Comparison of ENCODE assay signal across 8 cellular contexts in genomic region chr5:90410178-90410762, GRCh38. TPM values are rescaled to one million over a fixed set of nuclear protein-coding genes. Genes with fewer than 3 reads are reported as not detected.
DNase-seq lines count a peak whose midpoint lies in the region; ATAC-seq, FAIRE-seq and TF ChIP-seq lines count a peak whose summit lies in the region.

No MANE protein-coding gene starts in this region.

- POLR2A ChIA-PET in HCT116 (lab: Charles Lee), result interaction anchor here (0.6 to 2.9 kb wide), 16 partner anchors 11 to 481 kb away, joined by 3 to 29 read pairs (median 4); partner anchors contain the start of genes ADGRV1, LYSMD3, MBLAC2 and POLR3G
- POLR2A ChIA-PET in GM12878 (lab: Charles Lee), result interaction anchor here (0.6 to 3.5 kb wide), 10 partner anchors 11 to 119 kb away, joined by 3 to 21 read pairs (median 3); partner anchors contain the start of genes LYSMD3, MBLAC2 and POLR3G

- FAIRE-seq in GM12878 (lab: Jason Lieb, UNC), result peak; percentile 13

- no peaks in the 10 kb centered on the region for H3K9me3 ChIP-seq in HCT116 (ENCODE audit: control insufficient read depth in 1 of 2, insufficient read depth in 1 of 2, low read depth in 1 of 2, low read length in 2 of 2)
- no peaks in the 10 kb centered on the region for H3K9me3 ChIP-seq in GM12878 (replicated peaks; ENCODE audit: control insufficient read depth, insufficient read depth, low read length)
- H3K9me3 ChIP-seq in lower lobe of right lung, result no peaks in the 10 kb centered on the region

- CTCF ChIA-PET in HCT116 (lab: Charles Lee), result interaction anchor here (1.0 kb wide), 1 partner anchor 9 kb away, joined by 3 read pairs; no protein-coding TSS in a partner anchor
- CTCF ChIA-PET in GM12878 (lab: Yijun Ruan, JAX), result interaction anchor here (0.6 to 2.1 kb wide), 14 partner anchors 10 to 1683 kb away, joined by 3 to 7 read pairs (median 4); partner anchors contain the start of genes LYSMD3, MBLAC2 and POLR3G

- H4K20me1 ChIP-seq in HCT116 (ENCODE audit: insufficient read depth), result no peaks in the 10 kb centered on the region
- H4K20me1 ChIP-seq in GM12878 (ENCODE audit: control insufficient read depth, insufficient read depth), result no peaks in the 10 kb centered on the region

- ATAC-seq in HCT116 (no peak), GM12878 (no peak), lower lobe of right lung (no peak), GM18520 (IDR thresholded peaks at IDR 0.05; ENCODE audit: unreplicated experiment) (no peak)

- H3K4me1 ChIP-seq in HCT116 (ENCODE audit: control insufficient read depth in 1 of 2, insufficient read depth in 2 of 2, low read length in 2 of 2), result peaks cover 0 to 14% of the 10 kb centered on the region in 2 experiments; a peak in 2 of 4 replicates
- no peaks in the 10 kb centered on the region for H3K4me1 ChIP-seq in GM12878 (ENCODE audit: control insufficient read depth, insufficient read depth, low read length)
- peaks cover 5% of the 10 kb centered on the region for H3K4me1 ChIP-seq in lower lobe of right lung

- 1% methylated on average over 10 of the region's 10 CpGs for WGBS in GM12878 (ENCODE audit: insufficient coverage, insufficient replicate concordance, low lambda C conversion rate, missing lambda C conversion rate)

- H3K36me3 ChIP-seq in HCT116 (ENCODE audit: control insufficient read depth in 1 of 2, insufficient read depth in 2 of 2, low read length in 2 of 2) (peaks cover 1 to 5% of the 10 kb centered on the region in 2 experiments; a peak in 1 of 4 replicates), GM12878 (ENCODE audit: control insufficient read depth in 2 of 2, insufficient read depth in 2 of 2, low read length in 1 of 2) (no peaks in the 10 kb centered on the region), lower lobe of right lung (peaks cover 7% of the 10 kb centered on the region)

- BruUV-seq in HCT116 (replicated peaks; lab: Mats Ljungman, UMichigan) (TSS peak; percentile 93), GM12878 (replicated peaks; lab: Mats Ljungman, UMichigan) (TSS peak; percentile 96)

- RAD21 ChIA-PET in HCT116 (lab: Charles Lee; ENCODE audit: low non-redundant PET in 1 of 2, low total read pairs in 2 of 2, uncharacterized antibody in 2 of 2, unreplicated experiment in 2 of 2) (interaction anchor here in 1 of 2 experiments (0.5 to 1.1 kb wide), 2 partner anchors 20 to 349 kb away, joined by 5 to 6 read pairs; no protein-coding TSS in a partner anchor), GM12878 (lab: Charles Lee; ENCODE audit: unreplicated experiment) (interaction anchor here (0.6 to 2.7 kb wide), 12 partner anchors 10 to 194 kb away, joined by 3 to 27 read pairs (median 4); partner anchors contain the start of genes LYSMD3, MBLAC2 and POLR3G)

- intact Hi-C loops in HCT116 (cut with micrococcal nuclease) (no loop called here), GM12878 (cut with micrococcal nuclease; ENCODE audit: unreplicated experiment) (no loop called here), lower lobe of right lung (cut with DNase I) (no loop called here)

- TF ChIP-seq RAD21 in HCT116 (IDR thresholded peaks at IDR 0.05; ENCODE audit: low read depth), result no peak
- no peak for TF ChIP-seq RAD21 in GM12878 (IDR thresholded peaks at IDR 0.05; ENCODE audit: insufficient read depth, low read depth, low read length)

- no peak for TF ChIP-seq POLR2A in HCT116 (IDR thresholded peaks at IDR 0.05; ENCODE audit: borderline replicate concordance, extremely low read depth, insufficient read depth, insufficient read length)
- TF ChIP-seq POLR2A in GM12878 (IDR thresholded peaks at IDR 0.05; ENCODE audit: low read depth, low read length), result no peak

- peak overlapping the region; percentile 85 for H3K9ac ChIP-seq in HCT116 (ENCODE audit: low read length)
- peak overlapping the region; percentile 95 for H3K9ac ChIP-seq in GM12878 (ENCODE audit: control insufficient read depth, insufficient read depth, low read length)

- no peak for TF ChIP-seq EP300 in GM12878 (IDR thresholded peaks at IDR 0.05; ENCODE audit: borderline replicate concordance in 1 of 2, control insufficient read depth in 1 of 2, low read depth in 2 of 2, low read length in 2 of 2)

- H3K4me2 ChIP-seq in HCT116 (ENCODE audit: low read length) (peak overlapping the region; percentile 81), GM12878 (ENCODE audit: control insufficient read depth, insufficient read depth) (peak overlapping the region; percentile 75)

- TF ChIP-seq CTCF in HCT116 (IDR thresholded peaks at IDR 0.05 in 2 of 3, conservative IDR thresholded peaks at IDR 0.05 in 1 of 3; ENCODE audit: borderline replicate concordance in 1 of 3, insufficient read depth in 1 of 3, low read depth in 2 of 3, low read length in 2 of 3), result no peak
- no peak; a peak in 1 of 6 replicates for TF ChIP-seq CTCF in GM12878 (IDR thresholded peaks at IDR 0.05 in 2 of 3, conservative IDR thresholded peaks at IDR 0.05 in 1 of 3; ENCODE audit: control insufficient read depth in 2 of 3, extremely low read depth in 1 of 3, insufficient read depth in 1 of 3, low read depth in 3 of 3, low read length in 3 of 3)
- no peak for TF ChIP-seq CTCF in lower lobe of right lung (IDR thresholded peaks at IDR 0.05)
- TF ChIP-seq CTCF in GM20000 (IDR thresholded peaks at IDR 0.05; ENCODE audit: extremely low read depth, missing control alignments), result no peak

- H3K4me3 ChIP-seq in HCT116 (replicated peaks in 1 of 2; ENCODE audit: low read depth in 1 of 2, low read length in 2 of 2), result peak overlapping the region; percentile 64 to 84
- peak overlapping the region; percentile 79 for H3K4me3 ChIP-seq in GM12878
- peak overlapping the region; percentile 87 for H3K4me3 ChIP-seq in lower lobe of right lung

- H3K79me2 ChIP-seq in HCT116 (ENCODE audit: insufficient read depth, low read length) (peaks cover 17% of the 10 kb centered on the region), GM12878 (ENCODE audit: control insufficient read depth, insufficient read depth, low read length) (peaks cover 29% of the 10 kb centered on the region)

- DNase-seq in A172 (ENCODE audit: low spot score), result peak; percentile 32
- no peak for DNase-seq in HCT116 (ENCODE audit: low read depth, low spot score)
- DNase-seq in GM12878 (ENCODE audit: low read depth, low spot score), result no peak
- no peak for DNase-seq in lower lobe of right lung
- no peak for DNase-seq in HT-29 (ENCODE audit: low spot score)
- DNase-seq in NCI-H774 (lab: John Stamatoyannopoulos, UW), result no peak
- no peak for DNase-seq in GM20000 (ENCODE audit: low spot score)

- in situ Hi-C loops in GM12878 (cut with MboI), result no loop called here

- H2AFZ ChIP-seq in HCT116 (ENCODE audit: low read depth, low read length, poor library complexity, severe bottlenecking) (no peak overlapping the region), GM12878 (ENCODE audit: control insufficient read depth, low read depth, low read length) (peak overlapping the region; percentile 93)

- SMC1A ChIA-PET in GM12878 (lab: Charles Lee; ENCODE audit: uncharacterized antibody, unreplicated experiment), result interaction anchor here (0.6 to 2.9 kb wide), 13 partner anchors 10 to 120 kb away, joined by 3 to 16 read pairs (median 4); no protein-coding TSS in a partner anchor

- H3K27me3 ChIP-seq in HCT116 (ENCODE audit: insufficient read depth, low read length) (no peaks in the 10 kb centered on the region), GM12878 (replicated peaks in 1 of 2; ENCODE audit: control insufficient read depth in 2 of 2, insufficient read depth in 2 of 2, low read length in 1 of 2) (no peaks in the 10 kb centered on the region), lower lobe of right lung (ENCODE audit: low read depth) (no peaks in the 10 kb centered on the region)

- H3K27ac ChIP-seq in HCT116 (ENCODE audit: low read depth, low read length), result peak overlapping the region; percentile 61
- H3K27ac ChIP-seq in GM12878 (ENCODE audit: control insufficient read depth, insufficient read depth), result peak overlapping the region; percentile 94
- H3K27ac ChIP-seq in lower lobe of right lung, result peak overlapping the region; percentile 95

- H3K9me2 ChIP-seq in HCT116 (ENCODE audit: insufficient read depth), result no peaks in the 10 kb centered on the region

TF ChIP-seq in HCT116, 20 proteins besides CTCF, POLR2A, EP300 and RAD21 (continues in another document):
- TF ChIP-seq TCF7L2 (IDR thresholded peaks at IDR 0.05; ENCODE audit: borderline replicate concordance, extremely low read depth, insufficient read depth, insufficient read length) (no peak), YY1 (IDR thresholded peaks at IDR 0.05; ENCODE audit: extremely low read depth, insufficient replicate concordance, low read depth, low read length) (no peak), EZH2phosphoT487 (IDR thresholded peaks at IDR 0.05; ENCODE audit: borderline replicate concordance) (no peak), CEBPB (IDR thresholded peaks at IDR 0.05; ENCODE audit: low read depth) (no peak)

TF ChIP-seq in GM12878, 131 proteins besides CTCF, POLR2A, EP300 and RAD21 (continues in another document):
- TF ChIP-seq CBFB (IDR thresholded peaks at IDR 0.05; ENCODE audit: low read depth) (no peak), SMAD1 (IDR thresholded peaks at IDR 0.05; ENCODE audit: low read depth, partially characterized antibody) (peak; percentile 56), RB1 (IDR thresholded peaks at IDR 0.05; ENCODE audit: borderline replicate concordance) (0 out of 2 replicates have a peak, but pooled peaks have one; percentile 9), BMI1 (IDR thresholded peaks at IDR 0.05; ENCODE audit: borderline replicate concordance) (0 out of 2 replicates have a peak, but pooled peaks have one; percentile 10)

RNA-seq across cellular contexts. Expression of gene CETN3, which starts 0.7 kb away (rescaled TPM):
- 54.1 and 106 TPM in 2 replicates for total RNA-seq in A172 (2014; rRNA removed; shearing (Covaris generic))
- total RNA-seq in HCT116 (2021; ENCODE audit: unreplicated experiment) (42.8 TPM), GM12878 (2014; rRNA removed) (16.8 and 28.8 TPM in 2 replicates), GM12878 (2014; rRNA removed; fragmentation: Illumina TruSeq; extraction: Trizol) (45.5 and 50.1 TPM in 2 replicates), GM12878 (2021) (22.2 and 29.5 TPM in 2 replicates), lower lobe of right lung (22.5 TPM)
- 11.6 and 24.5 TPM in 2 replicates for polyA plus RNA-seq in HCT116 (2012)
- 86.0 and 86.6 TPM in 2 replicates for total RNA-seq in GM12878 (2013; cell fraction: nucleolus; rRNA removed)
- 16.7 TPM for polyA plus RNA-seq in GM12878 (2011; ENCODE audit: low read depth)
- polyA plus RNA-seq in GM12878 (2011; rRNA removed) (50.9 and 114 TPM in 2 replicates), GM12878 (2014; fragmentation: Illumina TruSeq; extraction: Trizol) (54.7 and 58.5 TPM in 2 replicates), GM12878 (2014; fragmentation: Nextera tagmentation; extraction: Ambion mirVana) (10 to 100 TPM; 54.6 to 59.1 TPM), GM12878 (2014; rRNA removed) (30.6 and 48.8 TPM in 2 replicates), GM12878 (2016; fragmentation: Nextera tagmentation; extraction: Ambion mirVana) (10 to 100 TPM; 52.6 to 57.7 TPM)
- polyA plus RNA-seq in GM12878 (2011; cell fraction: cytosol; rRNA removed), result 3.3 and 4.6 TPM in 2 replicates
- polyA plus RNA-seq in GM12878 (2011; cell fraction: nucleus; rRNA removed), result 11.8 and 18.7 TPM in 2 replicates
- 31.4 and 44.8 TPM in 2 replicates for polyA plus RNA-seq in GM12878 (2012)
- 2.2 and 2.5 TPM in 2 replicates for polyA minus RNA-seq in GM12878 (2011; rRNA and poly(A)+ RNA removed)
- 2.4 and 6.1 TPM in 2 replicates for polyA minus RNA-seq in GM12878 (2011; cell fraction: cytosol; rRNA and poly(A)+ RNA removed)
- 7.5 and 7.7 TPM in 2 replicates for polyA minus RNA-seq in GM12878 (2011; cell fraction: nucleus; rRNA and poly(A)+ RNA removed)
- 6.9 and 7.1 TPM in 2 replicates for total RNA-seq in HT-29 (2014; rRNA removed; shearing (Covaris generic))
